In genomic region chr3:43895573-43895972, GRCh38 we compare ENCODE assay signal across 13 cellular contexts.
A peak's percentile ranks its signal among the peaks of the same experiment; 100 is the strongest.
DNase-seq lines count a peak whose midpoint lies in the region; ATAC-seq and TF ChIP-seq lines count a peak whose summit lies in the region.
"Had no signal": no experiment of that assay in that cellular context is flagged by ENCODE, and none has a peak within 500 bp of the region (broad histone marks: within the 10 kb centered on the region; RNA-seq: fewer than 3 reads in every experiment).

No MANE protein-coding gene starts in this region.

- H3K27ac Mint-ChIP-seq in HFFc6, result no peak overlapping the region
- no peak overlapping the region for H3K27ac Mint-ChIP-seq in naive thymus-derived CD8-positive, alpha-beta T cell
- H3K27ac Mint-ChIP-seq: CD4-positive, alpha-beta memory T cell had no signal

- no peak for ATAC-seq in naive thymus-derived CD8-positive, alpha-beta T cell
- ATAC-seq in HG03457 (IDR thresholded peaks at IDR 0.05; ENCODE audit: unreplicated experiment) (no peak), GM21717 (IDR thresholded peaks at IDR 0.05; ENCODE audit: unreplicated experiment) (no peak)
- ATAC-seq: GM12878, HepG2 had no signal

- H3K36me3 Mint-ChIP-seq in HFFc6 (ENCODE audit: low read depth), result peaks cover 12% of the 10 kb centered on the region; the same call in 1 of the 2 replicates
- peaks cover 0 to 4% (median 2%) of the 10 kb centered on the region in 3 donors for H3K36me3 Mint-ChIP-seq in naive thymus-derived CD8-positive, alpha-beta T cell
- H3K36me3 Mint-ChIP-seq: CD4-positive, alpha-beta memory T cell had no signal

- H3K27me3 Mint-ChIP-seq in HFFc6 (ENCODE audit: insufficient read depth), result peaks cover 17% of the 10 kb centered on the region
- H3K27me3 Mint-ChIP-seq in naive thymus-derived CD8-positive, alpha-beta T cell, result peaks cover 31 to 75% (median 53%) of the 10 kb centered on the region in 5 donors

- 0 out of 2 replicates have a peak, but pooled peaks cover 4% of the 10 kb centered on the region for H3K4me1 Mint-ChIP-seq in HFFc6 (ENCODE audit: low read depth)
- H3K4me1 Mint-ChIP-seq in naive thymus-derived CD8-positive, alpha-beta T cell, result peaks cover 3 to 21% (median 14%) of the 10 kb centered on the region in 4 donors

- no peak for TF ChIP-seq CTCF in HFFc6 (IDR thresholded peaks at IDR 0.05)

- POLR2A ChIA-PET in naive thymus-derived CD8-positive, alpha-beta T cell (lab: Charles Lee), result no interaction called here

- peaks cover 11% of the 10 kb centered on the region; the same call in 1 of the 2 replicates for H3K9me3 Mint-ChIP-seq in HFFc6
- H3K9me3 Mint-ChIP-seq in naive thymus-derived CD8-positive, alpha-beta T cell, result peaks cover 0 to 5% (median 2%) of the 10 kb centered on the region in 9 donors

- peak overlapping the region; percentile 49 for H3K4me3 Mint-ChIP-seq in HFFc6
- H3K4me3 Mint-ChIP-seq in naive thymus-derived CD8-positive, alpha-beta T cell, result peak overlapping the region in 7 of 10 donors; percentile 15 to 71 (median 30)

- DNase-seq in HFFc6 (no peak), NCI-H1092 treated with DMSO at 0.1 percent for 48 hours (lab: John Stamatoyannopoulos, UW) (peak; percentile 40), NCI-H69 (lab: John Stamatoyannopoulos, UW) (peak; percentile 1), NCI-H510A (lab: John Stamatoyannopoulos, UW) (no peak)
- no peak for DNase-seq in naive thymus-derived CD8-positive, alpha-beta T cell
- DNase-seq: CD4-positive, alpha-beta memory T cell; DMS79 treated with DMSO at 0.1 percent for 48 hours; NCI-H524 treated with DMSO at 0.1 percent for 48 hours; SHP77 had no signal

Comparison
In these comparisons a context has a peak if more than half of its experiments do, and no peak if none do; other contexts are left out.
1. DNase-seq: peak in NCI-H1092 treated with DMSO at 0.1 percent for 48 hours (single experiment) and NCI-H69 (single experiment); none in HFFc6 (single experiment), naive thymus-derived CD8-positive, alpha-beta T cell (0 of 10) and NCI-H510A (single experiment).